ENCODE assay signal across 1 cellular context in the genomic region with DNA sequence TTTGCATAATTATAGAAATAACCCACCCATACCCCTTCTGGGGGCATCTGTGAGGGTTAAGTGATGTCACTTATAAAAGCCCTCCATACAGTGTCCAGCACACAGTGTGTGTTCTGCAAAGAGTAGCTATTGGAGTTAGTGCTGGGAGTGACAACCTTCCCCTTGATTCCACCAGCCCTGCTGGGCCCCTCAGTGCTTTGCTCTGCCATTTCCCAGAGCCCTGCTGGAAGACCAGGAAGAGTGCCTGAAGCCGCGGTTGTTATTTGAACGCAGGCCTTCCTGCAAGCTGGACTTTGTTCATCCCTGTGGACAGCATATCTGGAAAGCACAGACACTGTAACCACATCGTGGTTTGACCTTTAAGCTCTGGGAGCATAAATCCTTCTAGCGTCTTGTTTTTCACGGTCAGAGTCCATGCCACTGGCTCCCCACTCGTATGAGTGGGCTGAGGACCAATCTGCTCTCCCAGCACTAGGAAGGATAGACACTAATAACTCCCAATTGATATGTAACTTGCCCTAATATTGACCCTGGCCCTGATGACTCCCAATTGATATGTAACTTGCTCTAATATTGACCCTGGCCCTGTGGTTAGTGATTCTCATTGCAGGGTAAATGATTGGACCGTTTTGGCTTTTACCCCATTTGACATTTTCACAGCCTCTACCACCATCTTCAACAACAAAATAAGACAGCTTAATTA.
A peak's percentile ranks its signal among the peaks of the same experiment; 100 is the strongest.
TF ChIP-seq lines count a peak whose summit lies in the region.

No MANE protein-coding gene starts in this region.

TF ChIP-seq in HepG2, 621 proteins besides CTCF, POLR2A, EP300 and RAD21 (continued from another document and continues in another):
- TF ChIP-seq, protein P1, sequence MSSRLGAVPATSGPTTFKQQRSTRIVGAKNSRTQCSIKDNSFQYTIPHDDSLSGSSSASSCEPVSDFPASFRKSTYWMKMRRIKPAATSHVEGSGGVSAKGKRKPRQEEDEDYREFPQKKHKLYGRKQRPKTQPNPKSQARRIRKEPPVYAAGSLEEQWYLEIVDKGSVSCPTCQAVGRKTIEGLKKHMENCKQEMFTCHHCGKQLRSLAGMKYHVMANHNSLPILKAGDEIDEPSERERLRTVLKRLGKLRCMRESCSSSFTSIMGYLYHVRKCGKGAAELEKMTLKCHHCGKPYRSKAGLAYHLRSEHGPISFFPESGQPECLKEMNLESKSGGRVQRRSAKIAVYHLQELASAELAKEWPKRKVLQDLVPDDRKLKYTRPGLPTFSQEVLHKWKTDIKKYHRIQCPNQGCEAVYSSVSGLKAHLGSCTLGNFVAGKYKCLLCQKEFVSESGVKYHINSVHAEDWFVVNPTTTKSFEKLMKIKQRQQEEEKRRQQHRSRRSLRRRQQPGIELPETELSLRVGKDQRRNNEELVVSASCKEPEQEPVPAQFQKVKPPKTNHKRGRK (CRISPR knock-in tag; IDR thresholded peaks at IDR 0.05) = no peak
- TF ChIP-seq MZF1 (CRISPR knock-in tag; IDR thresholded peaks at IDR 0.05; ENCODE audit: borderline replicate concordance) = no peak
- peak; percentile 71; the same call in 1 of the 2 replicates for TF ChIP-seq SMAD3 (CRISPR knock-in tag; IDR thresholded peaks at IDR 0.05)
- peak; percentile 71; the same call in 1 of the 2 replicates for TF ChIP-seq GATA4 (IDR thresholded peaks at IDR 0.05; ENCODE audit: borderline replicate concordance, low read depth)
- 0 out of 2 replicates have a peak, but pooled peaks have one; percentile 46 for TF ChIP-seq ZNF343 (CRISPR knock-in tag; IDR thresholded peaks at IDR 0.05)
- TF ChIP-seq REL (CRISPR knock-in tag; conservative IDR thresholded peaks at IDR 0.05) = no peak
- no peak for TF ChIP-seq NRL (CRISPR knock-in tag; IDR thresholded peaks at IDR 0.05; ENCODE audit: borderline replicate concordance)
- TF ChIP-seq ZKSCAN8 (CRISPR knock-in tag; IDR thresholded peaks at IDR 0.05; ENCODE audit: borderline replicate concordance) = peak; percentile 88
- peak; percentile 93 for TF ChIP-seq IRF2 (CRISPR knock-in tag; IDR thresholded peaks at IDR 0.05)
- TF ChIP-seq, protein P2, sequence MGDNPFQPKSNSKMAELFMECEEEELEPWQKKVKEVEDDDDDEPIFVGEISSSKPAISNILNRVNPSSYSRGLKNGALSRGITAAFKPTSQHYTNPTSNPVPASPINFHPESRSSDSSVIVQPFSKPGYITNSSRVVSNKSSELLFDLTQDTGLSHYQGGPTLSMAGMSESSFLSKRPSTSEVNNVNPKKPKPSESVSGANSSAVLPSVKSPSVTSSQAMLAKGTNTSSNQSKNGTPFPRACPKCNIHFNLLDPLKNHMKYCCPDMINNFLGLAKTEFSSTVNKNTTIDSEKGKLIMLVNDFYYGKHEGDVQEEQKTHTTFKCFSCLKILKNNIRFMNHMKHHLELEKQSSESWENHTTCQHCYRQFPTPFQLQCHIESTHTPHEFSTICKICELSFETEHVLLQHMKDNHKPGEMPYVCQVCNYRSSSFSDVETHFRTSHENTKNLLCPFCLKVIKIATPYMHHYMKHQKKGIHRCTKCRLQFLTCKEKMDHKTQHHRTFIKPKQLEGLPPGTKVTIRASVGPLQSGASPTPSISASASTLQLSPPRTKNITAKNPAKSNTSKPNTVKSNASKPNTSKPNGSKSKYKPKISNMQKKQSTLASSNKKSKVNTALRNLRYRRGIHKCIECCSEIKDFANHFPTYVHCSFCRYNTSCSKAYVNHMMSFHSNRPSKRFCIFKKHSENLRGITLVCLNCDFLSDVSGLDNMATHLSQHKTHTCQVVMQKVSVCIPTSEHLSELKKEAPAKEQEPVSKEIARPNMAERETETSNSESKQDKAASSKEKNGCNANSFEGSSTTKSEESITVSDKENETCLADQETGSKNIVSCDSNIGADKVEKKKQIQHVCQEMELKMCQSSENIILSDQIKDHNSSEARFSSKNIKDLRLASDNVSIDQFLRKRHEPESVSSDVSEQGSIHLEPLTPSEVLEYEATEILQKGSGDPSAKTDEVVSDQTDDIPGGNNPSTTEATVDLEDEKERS (CRISPR knock-in tag; IDR thresholded peaks at IDR 0.05) = peak; percentile 90; the same call in 1 of the 2 replicates
- no peak for TF ChIP-seq U2AF2 (IDR thresholded peaks at IDR 0.05; ENCODE audit: low read depth, low read length)
- TF ChIP-seq, protein P3, sequence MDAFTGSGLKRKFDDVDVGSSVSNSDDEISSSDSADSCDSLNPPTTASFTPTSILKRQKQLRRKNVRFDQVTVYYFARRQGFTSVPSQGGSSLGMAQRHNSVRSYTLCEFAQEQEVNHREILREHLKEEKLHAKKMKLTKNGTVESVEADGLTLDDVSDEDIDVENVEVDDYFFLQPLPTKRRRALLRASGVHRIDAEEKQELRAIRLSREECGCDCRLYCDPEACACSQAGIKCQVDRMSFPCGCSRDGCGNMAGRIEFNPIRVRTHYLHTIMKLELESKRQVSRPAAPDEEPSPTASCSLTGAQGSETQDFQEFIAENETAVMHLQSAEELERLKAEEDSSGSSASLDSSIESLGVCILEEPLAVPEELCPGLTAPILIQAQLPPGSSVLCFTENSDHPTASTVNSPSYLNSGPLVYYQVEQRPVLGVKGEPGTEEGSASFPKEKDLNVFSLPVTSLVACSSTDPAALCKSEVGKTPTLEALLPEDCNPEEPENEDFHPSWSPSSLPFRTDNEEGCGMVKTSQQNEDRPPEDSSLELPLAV (CRISPR knock-in tag; conservative IDR thresholded peaks at IDR 0.05; ENCODE audit: low read depth) = no peak
- no peak for TF ChIP-seq GTF3A (CRISPR knock-in tag; conservative IDR thresholded peaks at IDR 0.05)
- TF ChIP-seq, protein P4, sequence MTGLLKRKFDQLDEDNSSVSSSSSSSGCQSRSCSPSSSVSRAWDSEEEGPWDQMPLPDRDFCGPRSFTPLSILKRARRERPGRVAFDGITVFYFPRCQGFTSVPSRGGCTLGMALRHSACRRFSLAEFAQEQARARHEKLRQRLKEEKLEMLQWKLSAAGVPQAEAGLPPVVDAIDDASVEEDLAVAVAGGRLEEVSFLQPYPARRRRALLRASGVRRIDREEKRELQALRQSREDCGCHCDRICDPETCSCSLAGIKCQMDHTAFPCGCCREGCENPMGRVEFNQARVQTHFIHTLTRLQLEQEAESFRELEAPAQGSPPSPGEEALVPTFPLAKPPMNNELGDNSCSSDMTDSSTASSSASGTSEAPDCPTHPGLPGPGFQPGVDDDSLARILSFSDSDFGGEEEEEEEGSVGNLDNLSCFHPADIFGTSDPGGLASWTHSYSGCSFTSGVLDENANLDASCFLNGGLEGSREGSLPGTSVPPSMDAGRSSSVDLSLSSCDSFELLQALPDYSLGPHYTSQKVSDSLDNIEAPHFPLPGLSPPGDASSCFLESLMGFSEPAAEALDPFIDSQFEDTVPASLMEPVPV (CRISPR knock-in tag; IDR thresholded peaks at IDR 0.05) = peak; percentile 42; the same call in 1 of the 2 replicates
- TF ChIP-seq, protein P5, sequence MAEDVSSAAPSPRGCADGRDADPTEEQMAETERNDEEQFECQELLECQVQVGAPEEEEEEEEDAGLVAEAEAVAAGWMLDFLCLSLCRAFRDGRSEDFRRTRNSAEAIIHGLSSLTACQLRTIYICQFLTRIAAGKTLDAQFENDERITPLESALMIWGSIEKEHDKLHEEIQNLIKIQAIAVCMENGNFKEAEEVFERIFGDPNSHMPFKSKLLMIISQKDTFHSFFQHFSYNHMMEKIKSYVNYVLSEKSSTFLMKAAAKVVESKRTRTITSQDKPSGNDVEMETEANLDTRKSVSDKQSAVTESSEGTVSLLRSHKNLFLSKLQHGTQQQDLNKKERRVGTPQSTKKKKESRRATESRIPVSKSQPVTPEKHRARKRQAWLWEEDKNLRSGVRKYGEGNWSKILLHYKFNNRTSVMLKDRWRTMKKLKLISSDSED (CRISPR knock-in tag; IDR thresholded peaks at IDR 0.05) = no peak
- no peak for TF ChIP-seq SETDB1 (CRISPR knock-in tag; IDR thresholded peaks at IDR 0.05; ENCODE audit: borderline replicate concordance)
- no peak for TF ChIP-seq ZNF570 (CRISPR knock-in tag; IDR thresholded peaks at IDR 0.05; ENCODE audit: borderline replicate concordance)
- peak; percentile 69; the same call in 1 of the 2 replicates for TF ChIP-seq ZNF460 (CRISPR knock-in tag; IDR thresholded peaks at IDR 0.05; ENCODE audit: borderline replicate concordance)
- no peak for TF ChIP-seq ZSCAN30 (CRISPR knock-in tag; IDR thresholded peaks at IDR 0.05)
- TF ChIP-seq, protein P6, sequence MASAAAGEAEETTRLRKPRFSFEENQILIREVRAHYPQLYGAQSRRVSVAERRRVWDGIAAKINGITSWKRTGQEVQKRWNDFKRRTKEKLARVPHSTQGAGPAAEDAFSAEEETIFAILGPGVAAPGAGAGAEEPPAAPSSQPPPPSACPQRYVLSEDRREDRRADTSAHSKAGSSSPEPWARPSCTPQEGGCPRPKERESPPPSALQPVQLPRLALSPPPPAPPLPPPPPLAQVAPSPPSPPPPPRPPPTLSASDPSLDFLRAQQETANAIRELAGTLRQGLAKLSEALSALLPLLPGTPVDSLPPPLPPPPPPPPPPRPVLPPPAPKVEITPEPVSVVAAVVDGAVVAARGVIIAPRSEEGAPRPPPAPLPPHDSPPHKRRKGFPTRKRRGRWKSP (CRISPR knock-in tag; IDR thresholded peaks at IDR 0.05) = 0 out of 2 replicates have a peak, but pooled peaks have one; percentile 34
- no peak for TF ChIP-seq HES4 (CRISPR knock-in tag; IDR thresholded peaks at IDR 0.05; ENCODE audit: borderline replicate concordance)
- TF ChIP-seq, protein P7, sequence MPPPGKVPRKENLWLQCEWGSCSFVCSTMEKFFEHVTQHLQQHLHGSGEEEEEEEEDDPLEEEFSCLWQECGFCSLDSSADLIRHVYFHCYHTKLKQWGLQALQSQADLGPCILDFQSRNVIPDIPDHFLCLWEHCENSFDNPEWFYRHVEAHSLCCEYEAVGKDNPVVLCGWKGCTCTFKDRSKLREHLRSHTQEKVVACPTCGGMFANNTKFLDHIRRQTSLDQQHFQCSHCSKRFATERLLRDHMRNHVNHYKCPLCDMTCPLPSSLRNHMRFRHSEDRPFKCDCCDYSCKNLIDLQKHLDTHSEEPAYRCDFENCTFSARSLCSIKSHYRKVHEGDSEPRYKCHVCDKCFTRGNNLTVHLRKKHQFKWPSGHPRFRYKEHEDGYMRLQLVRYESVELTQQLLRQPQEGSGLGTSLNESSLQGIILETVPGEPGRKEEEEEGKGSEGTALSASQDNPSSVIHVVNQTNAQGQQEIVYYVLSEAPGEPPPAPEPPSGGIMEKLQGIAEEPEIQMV (CRISPR knock-in tag; IDR thresholded peaks at IDR 0.05; ENCODE audit: low read depth) = peak; percentile 74; the same call in 1 of the 2 replicates
- TF ChIP-seq YY1 (IDR thresholded peaks at IDR 0.05; ENCODE audit: insufficient read depth, insufficient replicate concordance, low read depth, low read length) = peak; percentile 63
- TF ChIP-seq, protein P8, sequence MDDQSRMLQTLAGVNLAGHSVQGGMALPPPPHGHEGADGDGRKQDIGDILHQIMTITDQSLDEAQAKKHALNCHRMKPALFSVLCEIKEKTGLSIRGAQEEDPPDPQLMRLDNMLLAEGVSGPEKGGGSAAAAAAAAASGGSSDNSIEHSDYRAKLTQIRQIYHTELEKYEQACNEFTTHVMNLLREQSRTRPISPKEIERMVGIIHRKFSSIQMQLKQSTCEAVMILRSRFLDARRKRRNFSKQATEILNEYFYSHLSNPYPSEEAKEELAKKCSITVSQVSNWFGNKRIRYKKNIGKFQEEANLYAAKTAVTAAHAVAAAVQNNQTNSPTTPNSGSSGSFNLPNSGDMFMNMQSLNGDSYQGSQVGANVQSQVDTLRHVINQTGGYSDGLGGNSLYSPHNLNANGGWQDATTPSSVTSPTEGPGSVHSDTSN (CRISPR knock-in tag; IDR thresholded peaks at IDR 0.05; ENCODE audit: borderline replicate concordance) = no peak
- TF ChIP-seq, protein P9, sequence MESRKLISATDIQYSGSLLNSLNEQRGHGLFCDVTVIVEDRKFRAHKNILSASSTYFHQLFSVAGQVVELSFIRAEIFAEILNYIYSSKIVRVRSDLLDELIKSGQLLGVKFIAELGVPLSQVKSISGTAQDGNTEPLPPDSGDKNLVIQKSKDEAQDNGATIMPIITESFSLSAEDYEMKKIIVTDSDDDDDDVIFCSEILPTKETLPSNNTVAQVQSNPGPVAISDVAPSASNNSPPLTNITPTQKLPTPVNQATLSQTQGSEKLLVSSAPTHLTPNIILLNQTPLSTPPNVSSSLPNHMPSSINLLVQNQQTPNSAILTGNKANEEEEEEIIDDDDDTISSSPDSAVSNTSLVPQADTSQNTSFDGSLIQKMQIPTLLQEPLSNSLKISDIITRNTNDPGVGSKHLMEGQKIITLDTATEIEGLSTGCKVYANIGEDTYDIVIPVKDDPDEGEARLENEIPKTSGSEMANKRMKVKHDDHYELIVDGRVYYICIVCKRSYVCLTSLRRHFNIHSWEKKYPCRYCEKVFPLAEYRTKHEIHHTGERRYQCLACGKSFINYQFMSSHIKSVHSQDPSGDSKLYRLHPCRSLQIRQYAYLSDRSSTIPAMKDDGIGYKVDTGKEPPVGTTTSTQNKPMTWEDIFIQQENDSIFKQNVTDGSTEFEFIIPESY (CRISPR knock-in tag; IDR thresholded peaks at IDR 0.05) = peak; percentile 43; the same call in 1 of the 2 replicates
- peak; percentile 81; the same call in 1 of the 2 replicates for TF ChIP-seq ZNF317 (CRISPR knock-in tag; IDR thresholded peaks at IDR 0.05)
- TF ChIP-seq, protein P10, sequence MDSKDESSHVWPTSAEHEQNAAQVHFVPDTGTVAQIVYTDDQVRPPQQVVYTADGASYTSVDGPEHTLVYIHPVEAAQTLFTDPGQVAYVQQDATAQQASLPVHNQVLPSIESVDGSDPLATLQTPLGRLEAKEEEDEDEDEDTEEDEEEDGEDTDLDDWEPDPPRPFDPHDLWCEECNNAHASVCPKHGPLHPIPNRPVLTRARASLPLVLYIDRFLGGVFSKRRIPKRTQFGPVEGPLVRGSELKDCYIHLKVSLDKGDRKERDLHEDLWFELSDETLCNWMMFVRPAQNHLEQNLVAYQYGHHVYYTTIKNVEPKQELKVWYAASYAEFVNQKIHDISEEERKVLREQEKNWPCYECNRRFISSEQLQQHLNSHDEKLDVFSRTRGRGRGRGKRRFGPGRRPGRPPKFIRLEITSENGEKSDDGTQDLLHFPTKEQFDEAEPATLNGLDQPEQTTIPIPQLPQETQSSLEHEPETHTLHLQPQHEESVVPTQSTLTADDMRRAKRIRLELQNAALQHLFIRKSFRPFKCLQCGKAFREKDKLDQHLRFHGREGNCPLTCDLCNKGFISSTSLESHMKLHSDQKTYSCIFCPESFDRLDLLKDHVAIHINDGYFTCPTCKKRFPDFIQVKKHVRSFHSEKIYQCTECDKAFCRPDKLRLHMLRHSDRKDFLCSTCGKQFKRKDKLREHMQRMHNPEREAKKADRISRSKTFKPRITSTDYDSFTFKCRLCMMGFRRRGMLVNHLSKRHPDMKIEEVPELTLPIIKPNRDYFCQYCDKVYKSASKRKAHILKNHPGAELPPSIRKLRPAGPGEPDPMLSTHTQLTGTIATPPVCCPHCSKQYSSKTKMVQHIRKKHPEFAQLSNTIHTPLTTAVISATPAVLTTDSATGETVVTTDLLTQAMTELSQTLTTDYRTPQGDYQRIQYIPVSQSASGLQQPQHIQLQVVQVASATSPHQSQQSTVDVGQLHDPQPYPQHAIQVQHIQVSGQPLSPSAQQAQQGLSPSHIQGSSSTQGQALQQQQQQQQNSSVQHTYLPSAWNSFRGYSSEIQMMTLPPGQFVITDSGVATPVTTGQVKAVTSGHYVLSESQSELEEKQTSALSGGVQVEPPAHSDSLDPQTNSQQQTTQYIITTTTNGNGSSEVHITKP (CRISPR knock-in tag; IDR thresholded peaks at IDR 0.05; ENCODE audit: low read depth) = no peak; the same call in 1 of the 2 replicates
- no peak for TF ChIP-seq POLR2G (IDR thresholded peaks at IDR 0.05; ENCODE audit: low read depth, low read length)
- TF ChIP-seq POGZ (CRISPR knock-in tag; IDR thresholded peaks at IDR 0.05) = peak; percentile 95
- no peak for TF ChIP-seq ZNF367 (CRISPR knock-in tag; IDR thresholded peaks at IDR 0.05; ENCODE audit: borderline replicate concordance)
